Comparison of ENCODE assay signal across 13 cellular contexts in genomic region chr6:110590821-110591351, GRCh38.
A peak's percentile ranks its signal among the peaks of the same experiment; 100 is the strongest.
DNase-seq lines count a peak whose midpoint lies in the region; ATAC-seq lines count a peak whose summit lies in the region.
"Had no signal": no experiment of that assay in that cellular context is flagged by ENCODE, and none has a peak within 500 bp of the region (broad histone marks: within the 10 kb centered on the region; RNA-seq: fewer than 3 reads in every experiment).

No MANE protein-coding gene starts in this region.

- peak; percentile 60 for ATAC-seq in activated CD8-positive, alpha-beta memory T cell treated with anti-CD3 and anti-CD28 coated beads, Interleukin-2, amount 10 ng/mL, durations not matched to agents 7 days and 5 days
- ATAC-seq in HG02884 (IDR thresholded peaks at IDR 0.05; ENCODE audit: unreplicated experiment) (peak; percentile 45), left cardiac atrium (no peak)

- H3K4me3 Mint-ChIP-seq in activated CD8-positive, alpha-beta memory T cell treated with anti-CD3 and anti-CD28 coated beads, Interleukin-2, amount 10 ng/mL, durations not matched to agents 7 days and 5 days, result no peak overlapping the region
- H3K4me3 Mint-ChIP-seq: central memory CD8-positive, alpha-beta T cell had no signal

- H3K4me1 Mint-ChIP-seq in activated CD8-positive, alpha-beta memory T cell treated with anti-CD3 and anti-CD28 coated beads, Interleukin-2, amount 10 ng/mL, durations not matched to agents 7 days and 5 days, result peaks cover 23% of the 10 kb centered on the region
- H3K4me1 Mint-ChIP-seq: central memory CD8-positive, alpha-beta T cell had no signal

- H3K27ac Mint-ChIP-seq in activated CD8-positive, alpha-beta memory T cell treated with anti-CD3 and anti-CD28 coated beads, Interleukin-2, amount 10 ng/mL, durations not matched to agents 7 days and 5 days, result peak overlapping the region; percentile 23

- DNase-seq in activated CD8-positive, alpha-beta memory T cell treated with anti-CD3 and anti-CD28 coated beads, Interleukin-2, amount 10 ng/mL, durations not matched to agents 7 days and 5 days, result peak; percentile 55
- no peak for DNase-seq in activated CD8-positive, alpha-beta memory T cell treated with anti-CD3 and anti-CD28 coated beads, Interleukin-2, amount 50 U/mL, for 4 hours
- peak; percentile 80 for DNase-seq in amniotic epithelial cell (ENCODE audit: low read depth)
- DNase-seq in stimulated activated CD4-positive, alpha-beta T cell treated with anti-CD3 and anti-CD28 coated beads, TNF-alpha, amount 100 ng/mL, for 48 hours (ENCODE audit: low read depth in 3 of 3), result peak in 2 of 3 donors; percentile 9 to 33
- no peak for DNase-seq in activated effector memory CD4-positive, alpha-beta T cell treated with anti-CD3 and anti-CD28 coated beads, Interleukin-2, amount 50 U/mL, for 16 hours
- DNase-seq in cortex of kidney (lab: John Stamatoyannopoulos, UW), result no peak
- DNase-seq in left cardiac atrium, result no peak
- DNase-seq: DMS79 treated with DMSO at 0.1 percent for 48 hours, left ventricle myocardium inferior, NCI-H1092, NCI-H82 had no signal

- peaks cover 2% of the 10 kb centered on the region for H3K9me3 Mint-ChIP-seq in activated CD8-positive, alpha-beta memory T cell treated with anti-CD3 and anti-CD28 coated beads, Interleukin-2, amount 10 ng/mL, durations not matched to agents 7 days and 5 days (ENCODE audit: low read depth)
- H3K9me3 Mint-ChIP-seq: central memory CD8-positive, alpha-beta T cell had no signal

- CTCF ChIA-PET in activated CD8-positive, alpha-beta memory T cell treated with anti-CD3 and anti-CD28 coated beads, Interleukin-2, amount 10 ng/mL, durations not matched to agents 7 days and 5 days (lab: Charles Lee), result interaction anchor here (1.1 to 1.8 kb wide), 2 partner anchors 47 to 63 kb away, joined by 4 read pairs; no protein-coding TSS in a partner anchor

- no peaks in the 10 kb centered on the region for H3K27me3 Mint-ChIP-seq in activated CD8-positive, alpha-beta memory T cell treated with anti-CD3 and anti-CD28 coated beads, Interleukin-2, amount 10 ng/mL, durations not matched to agents 7 days and 5 days
- H3K27me3 Mint-ChIP-seq: central memory CD8-positive, alpha-beta T cell had no signal

- peaks cover 6% of the 10 kb centered on the region for H3K36me3 Mint-ChIP-seq in activated CD8-positive, alpha-beta memory T cell treated with anti-CD3 and anti-CD28 coated beads, Interleukin-2, amount 10 ng/mL, durations not matched to agents 7 days and 5 days

- intact Hi-C loops in left cardiac atrium (cut with DNase I), result no loop called here

Comparison
In these comparisons a context has a peak if more than half of its experiments do, and no peak if none do; other contexts are left out.
1. DNase-seq: peak in activated CD8-positive, alpha-beta memory T cell treated with anti-CD3 and anti-CD28 coated beads, Interleukin-2, amount 10 ng/mL, durations not matched to agents 7 days and 5 days (single experiment), amniotic epithelial cell (single experiment) and stimulated activated CD4-positive, alpha-beta T cell treated with anti-CD3 and anti-CD28 coated beads, TNF-alpha, amount 100 ng/mL, for 48 hours (2 of 3); none in activated CD8-positive, alpha-beta memory T cell treated with anti-CD3 and anti-CD28 coated beads, Interleukin-2, amount 50 U/mL, for 4 hours (single experiment), activated effector memory CD4-positive, alpha-beta T cell treated with anti-CD3 and anti-CD28 coated beads, Interleukin-2, amount 50 U/mL, for 16 hours (single experiment), cortex of kidney (single experiment) and left cardiac atrium (single experiment).
2. ATAC-seq: peak in activated CD8-positive, alpha-beta memory T cell treated with anti-CD3 and anti-CD28 coated beads, Interleukin-2, amount 10 ng/mL, durations not matched to agents 7 days and 5 days (single experiment) and HG02884 (single experiment); none in left cardiac atrium (0 of 2).